ENCODE assay signal across 8 cellular contexts in genomic region chr15:85380860-85381535, GRCh38. TPM values are rescaled to one million over a fixed set of nuclear protein-coding genes. Genes with fewer than 3 reads are reported as not detected.
DNase-seq lines count a peak whose midpoint lies in the region; ATAC-seq and TF ChIP-seq lines count a peak whose summit lies in the region.

No MANE protein-coding gene starts in this region.

- peak overlapping the region; percentile 82 for H3K4me3 Mint-ChIP-seq in natural killer cell treated with Interleukin-12 subunit alpha and Interleukin-12 subunit beta and Interleukin-15 and Interleukin-18, amount 100 ng/mL, for 72 hours

- peak overlapping the region; percentile 76 for H3K4me2 ChIP-seq in DND-41 (ENCODE audit: insufficient read depth, low read length)

- peak overlapping the region; percentile 43 to 83; a peak in 3 of 4 replicates for H3K4me3 ChIP-seq in DND-41 (ENCODE audit: low read depth in 1 of 2, low read length in 2 of 2)
- peak overlapping the region; percentile 73 for H3K4me3 ChIP-seq in epithelial cell of proximal tubule (ENCODE audit: low read depth, low read length)
- peak overlapping the region; percentile 50 to 78 (median 71) for H3K4me3 ChIP-seq in subcutaneous abdominal adipose tissue (ENCODE audit: low read depth in 1 of 5, low read length in 5 of 5)

- H4K20me1 ChIP-seq in DND-41 (ENCODE audit: insufficient read depth, low read length): peaks cover 17% of the 10 kb centered on the region; the same call in 1 of the 2 replicates

- DNase-seq in DND-41 (peak; percentile 60), epithelial cell of proximal tubule (ENCODE audit: low read depth) (no peak), NCI-H187 (lab: John Stamatoyannopoulos, UW) (no peak)
- DNase-seq in activated CD8-positive, alpha-beta memory T cell treated with anti-CD3 and anti-CD28 coated beads for 4 hours (ENCODE audit: low read depth in 2 of 2): peak; percentile 14 to 22
- peak; percentile 80 for DNase-seq in natural killer cell treated with Interleukin-12 subunit alpha and Interleukin-12 subunit beta and Interleukin-15 and Interleukin-18, amount 100 ng/mL, for 72 hours (ENCODE audit: low spot score)

- H3K4me1 Mint-ChIP-seq in natural killer cell treated with Interleukin-12 subunit alpha and Interleukin-12 subunit beta and Interleukin-15 and Interleukin-18, amount 100 ng/mL, for 72 hours (ENCODE audit: low read depth in 2 of 2): peaks cover 35 to 42% of the 10 kb centered on the region in 2 donors

- ATAC-seq in DND-41 (ENCODE audit: insufficient read depth, low read depth) (peak; percentile 55), GM21717 (IDR thresholded peaks at IDR 0.05; ENCODE audit: unreplicated experiment) (peak; percentile 38)
- ATAC-seq in natural killer cell treated with Interleukin-12 subunit alpha and Interleukin-12 subunit beta and Interleukin-15 and Interleukin-18, amount 100 ng/mL, for 72 hours: peak; percentile 68 to 76

- H3K27me3 Mint-ChIP-seq in natural killer cell treated with Interleukin-12 subunit alpha and Interleukin-12 subunit beta and Interleukin-15 and Interleukin-18, amount 100 ng/mL, for 72 hours: peaks cover 3 to 12% of the 10 kb centered on the region in 2 donors

- H3K27me3 ChIP-seq in DND-41 (ENCODE audit: insufficient read depth, low read length, poor library complexity) (no peaks in the 10 kb centered on the region), subcutaneous abdominal adipose tissue (ENCODE audit: control insufficient read depth in 5 of 5, insufficient read depth in 4 of 5, low read length in 5 of 5) (no peaks in the 10 kb centered on the region)

- peak overlapping the region; percentile 77 for H2AFZ ChIP-seq in DND-41 (ENCODE audit: low read depth, low read length)

- H3K27ac ChIP-seq in DND-41 (ENCODE audit: low read length) (no peak overlapping the region; the same call in 1 of the 2 replicates), KOPT-K1 (ENCODE audit: low read depth, low read length, poor library complexity, severe bottlenecking) (peak overlapping the region; percentile 31), subcutaneous abdominal adipose tissue (ENCODE audit: low read depth, low read length) (peak overlapping the region; percentile 37)

- H3K4me1 ChIP-seq in DND-41 (ENCODE audit: insufficient read depth, low read length) (peaks cover 19% of the 10 kb centered on the region), subcutaneous abdominal adipose tissue (ENCODE audit: control insufficient read depth in 5 of 5, insufficient read depth in 5 of 5, low read length in 5 of 5) (peaks cover 0 to 32% (median 15%) of the 10 kb centered on the region in 5 donors)

- H3K79me2 ChIP-seq in DND-41 (ENCODE audit: insufficient read depth, low read length): peaks cover 19% of the 10 kb centered on the region

- H3K9me3 ChIP-seq in DND-41 (ENCODE audit: insufficient read depth, low read length, severe bottlenecking) (no peaks in the 10 kb centered on the region), KOPT-K1 (ENCODE audit: insufficient read depth, low read length, poor library complexity, severe bottlenecking) (no peaks in the 10 kb centered on the region), subcutaneous abdominal adipose tissue (ENCODE audit: control insufficient read depth in 5 of 5, low read length in 5 of 5) (no peaks in the 10 kb centered on the region)

- TF ChIP-seq CTCF in DND-41 (IDR thresholded peaks at IDR 0.05; ENCODE audit: borderline replicate concordance, extremely low read depth, low read length, poor library complexity, severe bottlenecking): no peak
- no peak for TF ChIP-seq CTCF in epithelial cell of proximal tubule (conservative IDR thresholded peaks at IDR 0.05; ENCODE audit: low read depth, low read length)

- no peaks in the 10 kb centered on the region for H3K36me3 ChIP-seq in DND-41 (ENCODE audit: insufficient read depth, low read length)
- no peaks in the 10 kb centered on the region for H3K36me3 ChIP-seq in KOPT-K1 (ENCODE audit: insufficient read depth, low read length)
- H3K36me3 ChIP-seq in subcutaneous abdominal adipose tissue (ENCODE audit: control insufficient read depth in 5 of 5, insufficient read depth in 5 of 5, low read length in 5 of 5): no peaks in the 10 kb centered on the region

- peak overlapping the region; percentile 58 to 93 for H3K27ac Mint-ChIP-seq in natural killer cell treated with Interleukin-12 subunit alpha and Interleukin-12 subunit beta and Interleukin-15 and Interleukin-18, amount 100 ng/mL, for 72 hours

- H3K9ac ChIP-seq in DND-41 (ENCODE audit: low read depth, low read length) (peak overlapping the region; percentile 65), subcutaneous abdominal adipose tissue (ENCODE audit: low read length in 5 of 5) (peak overlapping the region in 3 of 5 donors; percentile 62 to 77 (median 66))

- H3K36me3 Mint-ChIP-seq in natural killer cell treated with Interleukin-12 subunit alpha and Interleukin-12 subunit beta and Interleukin-15 and Interleukin-18, amount 100 ng/mL, for 72 hours: no peaks in the 10 kb centered on the region

- H3K9me3 Mint-ChIP-seq in natural killer cell treated with Interleukin-12 subunit alpha and Interleukin-12 subunit beta and Interleukin-15 and Interleukin-18, amount 100 ng/mL, for 72 hours: no peaks in the 10 kb centered on the region

RNA-seq across cellular contexts. Expression of gene AKAP13, which starts 0.6 kb away (rescaled TPM):
- total RNA-seq in epithelial cell of proximal tubule: 23.4 and 40.9 TPM in 2 replicates
- 100 to 1,000 TPM; 142 to 176 TPM for total RNA-seq in natural killer cell treated with Interleukin-12 subunit alpha and Interleukin-12 subunit beta and Interleukin-15 and Interleukin-18, amount 100 ng/mL, for 72 hours

Comparison
In these comparisons a context has a peak if more than half of its experiments do, and no peak if none do; other contexts are left out.
1. DNase-seq: peak in DND-41 (single experiment), activated CD8-positive, alpha-beta memory T cell treated with anti-CD3 and anti-CD28 coated beads for 4 hours (2 of 2) and natural killer cell treated with Interleukin-12 subunit alpha and Interleukin-12 subunit beta and Interleukin-15 and Interleukin-18, amount 100 ng/mL, for 72 hours (single experiment); none in epithelial cell of proximal tubule (single experiment) and NCI-H187 (0 of 2).
2. Peak in every context shown above with its lines, with median percentiles within 50 percentile points of each other: ATAC-seq and H3K4me3 ChIP-seq.